In genomic region chr14:101598159-101598558, GRCh38 we compare ENCODE assay signal across 18 cellular contexts. TPM values are rescaled to one million over a fixed set of nuclear protein-coding genes. Genes with fewer than 3 reads are reported as not detected.
"Had no signal": no experiment of that assay in that cellular context is flagged by ENCODE, and none has a peak within 500 bp of the region (broad histone marks: within the 10 kb centered on the region; RNA-seq: fewer than 3 reads in every experiment).

No MANE protein-coding gene starts in this region.

- H3K36me3 Mint-ChIP-seq: activated naive CD8-positive, alpha-beta T cell had no signal

- H3K4me3 Mint-ChIP-seq: stimulated activated naive CD8-positive, alpha-beta T cell treated with anti-CD3 and anti-CD28 coated beads, Interleukin-15, amount 100 ng/mL, for 72 hours had no signal

- H3K27ac ChIP-seq: ascending aorta, lower lobe of right lung, prostate gland, SJSA1, thoracic aorta, uterus had no signal

- H3K27me3 ChIP-seq: ascending aorta, SJSA1, uterus had no signal

- H3K27me3 Mint-ChIP-seq: activated naive CD8-positive, alpha-beta T cell; stimulated activated naive CD8-positive, alpha-beta T cell treated with anti-CD3 and anti-CD28 coated beads, Interleukin-15, amount 100 ng/mL, for 72 hours had no signal

- H3K4me3 ChIP-seq: ascending aorta, lower lobe of right lung, prostate gland, SJSA1, thoracic aorta, uterus had no signal

- H3K9me3 ChIP-seq: lower lobe of right lung, prostate gland, SJSA1, thoracic aorta, uterus had no signal

- H3K4me1 ChIP-seq: ascending aorta, prostate gland, SJSA1, uterus had no signal

- H3K27ac Mint-ChIP-seq: activated T-helper 2 cell treated with anti-CD3 and anti-CD28 coated beads, Interferon-gamma antibody, Interleukin-2, Interleukin-4, amounts not matched to agents 10 μg/mL and 5 μg/mL and 100 μg/mL, durations not matched to agents 14 hours and 24 hours and 36 hours had no signal

- DNase-seq: activated CD4-positive, alpha-beta T cell treated with anti-CD3 and anti-CD28 coated beads, Interleukin-2, amount 50 U/mL, for 4 hours; effector memory CD4-positive, alpha-beta T cell; hippocampal formation; lower lobe of right lung; midbrain; nucleus accumbens; stimulated activated CD4-positive, alpha-beta T cell treated with anti-CD3 and anti-CD28 coated beads, Interleukin-12 subunit alpha, Interleukin-12 subunit beta, amount 100 ng/mL, for 4 hours; stimulated activated naive CD8-positive, alpha-beta T cell treated with anti-CD3 and anti-CD28 coated beads, Interleukin-15, amount 100 ng/mL, for 72 hours; SW 1271; uterus had no signal

- ATAC-seq: activated CD4-positive, CD25-positive, alpha-beta regulatory T cell treated with anti-CD3 and anti-CD28 coated beads, Interleukin-2, amount 50 U/mL, for 24 hours; lower lobe of right lung; stimulated activated naive CD8-positive, alpha-beta T cell treated with anti-CD3 and anti-CD28 coated beads, Interleukin-15, amount 100 ng/mL, for 72 hours had no signal

- H3K36me3 ChIP-seq: ascending aorta, lower lobe of right lung, prostate gland, SJSA1, thoracic aorta, uterus had no signal

RNA-seq across cellular contexts. Expression of gene DIO3, which starts 36.9 kb away (rescaled TPM):
- total RNA-seq: activated T-helper 2 cell treated with anti-CD3 and anti-CD28 coated beads, Interferon-gamma antibody, Interleukin-2, Interleukin-4, amounts not matched to agents 10 μg/mL and 5 μg/mL and 100 μg/mL, durations not matched to agents 14 hours and 24 hours and 36 hours; ascending aorta; epithelial cell of proximal tubule; SJSA1 had no signal
